23 cellular contexts compared by ENCODE assay signal in the genomic region with DNA sequence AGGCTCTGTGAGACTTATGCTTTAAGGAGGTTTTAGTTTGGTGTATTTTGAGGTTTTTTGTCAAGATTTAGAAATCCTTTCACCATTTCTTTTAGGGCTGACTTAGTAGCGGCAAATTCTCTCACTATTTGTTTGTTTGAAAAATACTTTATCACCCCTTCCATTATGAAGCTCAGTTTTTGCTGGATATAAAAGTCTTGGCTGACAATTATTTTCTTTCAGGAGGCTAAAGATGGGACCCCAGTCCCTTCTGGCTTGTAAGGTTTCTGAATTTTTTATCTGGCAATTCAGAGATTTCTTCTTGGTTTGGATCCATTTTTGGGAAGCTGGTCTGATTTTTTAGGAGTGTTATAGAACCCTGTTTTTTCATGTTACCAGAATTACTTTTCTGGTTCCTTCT.
"Had no signal": no experiment of that assay in that cellular context is flagged by ENCODE, and none has a peak within 500 bp of the region (broad histone marks: within the 10 kb centered on the region; RNA-seq: fewer than 3 reads in every experiment).

No MANE protein-coding gene starts in this region.

- H3K4me1 ChIP-seq: colonic mucosa, esophagus muscularis mucosa, esophagus squamous epithelium, foreskin keratinocyte, gastrocnemius medialis, gastroesophageal sphincter, heart left ventricle, heart right ventricle had no signal

- H3K27ac ChIP-seq: colonic mucosa, coronary artery, dorsolateral prefrontal cortex, epithelial cell of prostate, esophagus muscularis mucosa, esophagus squamous epithelium, foreskin keratinocyte, gastrocnemius medialis, gastroesophageal sphincter, heart left ventricle, heart right ventricle had no signal

- H3K9me3 ChIP-seq: colonic mucosa, esophagus squamous epithelium, gastrocnemius medialis, gastroesophageal sphincter had no signal

- H3K4me3 ChIP-seq: colonic mucosa, coronary artery, dorsolateral prefrontal cortex, esophagus muscularis mucosa, esophagus squamous epithelium, gastrocnemius medialis, gastroesophageal sphincter, heart left ventricle, heart right ventricle had no signal

- DNase-seq: colonic mucosa; cortex of kidney; dermis blood vessel endothelial cell; dorsolateral prefrontal cortex; effector CD4-positive, alpha-beta T cell; effector CD8-positive, alpha-beta T cell; effector memory CD4-positive, alpha-beta T cell; effector memory CD8-positive, alpha-beta T cell; endodermal cell; erythroblast; esophagus squamous epithelium; foreskin fibroblast; foreskin keratinocyte; foreskin melanocyte; gastrocnemius medialis; glutamatergic neuron; head of caudate nucleus; heart left ventricle; heart right ventricle had no signal

- H3K36me3 ChIP-seq: colonic mucosa, esophagus muscularis mucosa, esophagus squamous epithelium, gastrocnemius medialis, gastroesophageal sphincter, heart left ventricle, heart right ventricle had no signal
